22 cellular contexts compared by ENCODE assay signal in the genomic region with DNA sequence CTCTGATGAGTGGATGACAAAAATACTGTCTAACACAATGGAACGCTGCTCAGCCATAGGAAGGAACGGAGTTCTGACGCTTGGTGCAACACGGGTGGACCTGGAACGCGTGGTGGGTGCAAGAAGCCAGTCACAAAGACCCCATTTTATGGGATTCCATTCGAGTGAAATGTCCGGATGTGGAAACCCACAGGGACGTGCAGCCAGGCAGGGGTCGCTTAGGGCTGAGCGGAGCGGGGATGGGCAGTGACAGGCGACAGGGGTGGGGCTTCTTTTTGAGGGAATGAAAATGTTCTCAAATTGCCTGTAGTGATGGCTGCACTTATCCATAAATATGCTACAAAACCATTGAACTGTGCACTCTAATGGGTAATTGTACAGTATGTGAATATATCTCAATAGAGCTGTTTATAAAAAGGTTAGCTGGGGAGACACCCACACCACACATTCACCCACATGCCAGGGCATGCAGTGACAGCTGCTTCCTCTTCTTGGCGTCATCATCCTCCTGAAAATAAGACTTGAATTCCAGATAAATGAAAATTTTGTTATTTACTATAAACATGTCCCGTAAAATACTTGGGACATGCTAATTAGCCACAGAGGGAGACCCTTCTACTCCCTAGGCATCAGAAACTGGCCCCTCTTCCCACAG.
DNase-seq lines count a peak whose midpoint lies in the region; ATAC-seq, FAIRE-seq and TF ChIP-seq lines count a peak whose summit lies in the region.
"Had no signal": no experiment of that assay in that cellular context is flagged by ENCODE, and none has a peak within 500 bp of the region (broad histone marks: within the 10 kb centered on the region; RNA-seq: fewer than 3 reads in every experiment).

No MANE protein-coding gene starts in this region.

- ATAC-seq in RWPE2 (ENCODE audit: low read depth), result peak; percentile 61
- ATAC-seq in HG03025 (IDR thresholded peaks at IDR 0.05; ENCODE audit: low FRiP score, unreplicated experiment), result no peak
- ATAC-seq: K562, SK-N-SH treated with all-trans-retinoic acid at 6 μM for 48 hours, T-cell had no signal

- H3K4me3 ChIP-seq in RWPE2 (ENCODE audit: severe bottlenecking) (no peak overlapping the region), osteoblast (ENCODE audit: insufficient read depth, low read length) (no peak overlapping the region)
- H3K4me3 ChIP-seq: K562, Peyer's patch had no signal

- TF ChIP-seq CTCF in RWPE2 (IDR thresholded peaks at IDR 0.05; ENCODE audit: poor library complexity, severe bottlenecking) (no peak), osteoblast (IDR thresholded peaks at IDR 0.05; ENCODE audit: extremely low read depth, low read depth, low read length) (no peak)

- H3K27me3 ChIP-seq in RWPE2 (ENCODE audit: insufficient read depth, poor library complexity, severe bottlenecking) (no peaks in the 10 kb centered on the region), osteoblast (ENCODE audit: insufficient read depth, low read length) (peaks cover 6% of the 10 kb centered on the region)
- H3K27me3 ChIP-seq: Peyer's patch had no signal

- DNase-seq in DMS79 (lab: John Stamatoyannopoulos, UW), result peak; percentile 27
- peak; percentile 3 for DNase-seq in LHCN-M2 (ENCODE audit: low read depth)
- peak; percentile 14 for DNase-seq in RWPE2 (ENCODE audit: low spot score)
- peak; percentile 22 for DNase-seq in osteoblast (ENCODE audit: insufficient read length, low spot score, missing footprints)
- no peak for DNase-seq in activated naive CD4-positive, alpha-beta T cell treated with anti-CD3 and anti-CD28 coated beads for 36 hours
- no peak for DNase-seq in urothelium cell line (ENCODE audit: low spot score)
- DNase-seq: ACHN; GF-D8; H9; MV-4-11; NCI-H1417 treated with DMSO at 0.1 percent for 48 hours; NCI-H2029; NCI-H510A; NCI-H748 treated with DMSO at 0.1 percent for 48 hours; NK-92 treated with Interleukin-12 subunit alpha and Interleukin-12 subunit beta, amount 100 ng/mL, for 24 hours; SHP77; T-cell had no signal

- intact Hi-C loops in activated naive CD4-positive, alpha-beta T cell treated with anti-CD3 and anti-CD28 coated beads for 36 hours (cut with micrococcal nuclease), result no loop called here

- H3K4me2 ChIP-seq in osteoblast (ENCODE audit: insufficient read depth, low read length), result no peak overlapping the region

- FAIRE-seq in urothelium cell line (lab: Jason Lieb, UNC), result no peak
- FAIRE-seq: K562 had no signal

- H3K9me3 ChIP-seq in RWPE2 (ENCODE audit: severe bottlenecking) (no peaks in the 10 kb centered on the region), osteoblast (ENCODE audit: low read depth, low read length) (no peaks in the 10 kb centered on the region)
- H3K9me3 ChIP-seq: Peyer's patch had no signal

- H3K4me1 ChIP-seq in RWPE2 (ENCODE audit: insufficient read depth, poor library complexity, severe bottlenecking) (peaks cover 8% of the 10 kb centered on the region), osteoblast (ENCODE audit: insufficient read depth, low read length) (no peaks in the 10 kb centered on the region)
- H3K4me1 ChIP-seq: Peyer's patch had no signal

- H3K36me3 ChIP-seq in RWPE2 (ENCODE audit: low read depth) (no peaks in the 10 kb centered on the region), osteoblast (ENCODE audit: insufficient read depth, low read length) (no peaks in the 10 kb centered on the region)
- H3K36me3 ChIP-seq: Peyer's patch had no signal

- H3K27ac ChIP-seq in RWPE2 (ENCODE audit: poor library complexity, severe bottlenecking) (no peak overlapping the region), osteoblast (ENCODE audit: low read depth, low read length) (no peak overlapping the region)
- H3K27ac ChIP-seq: Peyer's patch had no signal

- H3K4me1 Mint-ChIP-seq in activated naive CD4-positive, alpha-beta T cell treated with anti-CD3 and anti-CD28 coated beads for 36 hours (ENCODE audit: low read depth), result no peaks in the 10 kb centered on the region
- H3K4me1 Mint-ChIP-seq: CD14-positive monocyte, T-cell had no signal

- H3K4me3 Mint-ChIP-seq in activated naive CD4-positive, alpha-beta T cell treated with anti-CD3 and anti-CD28 coated beads for 36 hours, result no peak overlapping the region
- H3K4me3 Mint-ChIP-seq: CD14-positive monocyte, H9, T-cell had no signal

- peaks cover 3% of the 10 kb centered on the region for H3K27me3 Mint-ChIP-seq in activated naive CD4-positive, alpha-beta T cell treated with anti-CD3 and anti-CD28 coated beads for 36 hours (ENCODE audit: low read depth)

- no peaks in the 10 kb centered on the region for H4K20me1 ChIP-seq in osteoblast (ENCODE audit: insufficient read depth, low read length)

- CTCF ChIA-PET in activated naive CD4-positive, alpha-beta T cell treated with anti-CD3 and anti-CD28 coated beads for 36 hours (lab: Charles Lee), result no interaction called here

- H3K36me3 Mint-ChIP-seq in activated naive CD4-positive, alpha-beta T cell treated with anti-CD3 and anti-CD28 coated beads for 36 hours (ENCODE audit: low read depth), result no peaks in the 10 kb centered on the region
- H3K36me3 Mint-ChIP-seq: CD14-positive monocyte, T-cell had no signal

- no peak overlapping the region for H2AFZ ChIP-seq in osteoblast (ENCODE audit: low read length)

- no peak overlapping the region for H3K27ac Mint-ChIP-seq in activated naive CD4-positive, alpha-beta T cell treated with anti-CD3 and anti-CD28 coated beads for 36 hours
- H3K27ac Mint-ChIP-seq: T-cell had no signal

- no peaks in the 10 kb centered on the region for H3K9me3 Mint-ChIP-seq in activated naive CD4-positive, alpha-beta T cell treated with anti-CD3 and anti-CD28 coated beads for 36 hours
- H3K9me3 Mint-ChIP-seq: H9, T-cell had no signal

- H3K79me2 ChIP-seq in osteoblast (ENCODE audit: insufficient read depth, low read length), result no peaks in the 10 kb centered on the region

Comparison
In these comparisons a context has a peak if more than half of its experiments do, and no peak if none do; other contexts are left out.
1. DNase-seq: peak in DMS79 (single experiment), LHCN-M2 (single experiment), RWPE2 (single experiment) and osteoblast (single experiment); none in activated naive CD4-positive, alpha-beta T cell treated with anti-CD3 and anti-CD28 coated beads for 36 hours (single experiment) and urothelium cell line (single experiment).